Comparison of ENCODE assay signal across 29 cellular contexts in the genomic region with DNA sequence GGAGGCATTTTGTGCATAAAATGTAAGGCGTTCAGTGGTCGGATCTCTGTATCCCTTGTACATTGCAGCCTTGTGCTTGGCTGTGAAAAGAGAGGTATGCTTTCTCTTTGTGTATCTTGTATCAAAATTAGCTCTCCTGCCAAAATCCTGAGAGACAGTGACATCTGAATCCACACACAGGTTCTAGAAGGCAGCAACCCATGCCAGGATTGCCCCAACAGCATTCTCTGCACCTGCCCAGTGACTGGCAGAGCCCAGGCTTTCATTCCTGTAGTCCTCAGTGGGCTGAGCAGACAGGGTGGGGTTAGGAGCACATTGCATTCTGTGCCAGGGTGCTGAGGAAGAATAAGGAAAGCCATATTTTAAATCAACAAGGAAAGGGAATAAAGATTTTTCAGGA.
"Had no signal": no experiment of that assay in that cellular context is flagged by ENCODE, and none has a peak within 500 bp of the region (broad histone marks: within the 10 kb centered on the region; RNA-seq: fewer than 3 reads in every experiment).

No MANE protein-coding gene starts in this region.

- FAIRE-seq: small intestine, urothelium cell line had no signal

- H2AFZ ChIP-seq: neural progenitor cell, parathyroid adenoma had no signal

- H3K9ac ChIP-seq: neural progenitor cell, parathyroid adenoma had no signal

- H3K4me1 ChIP-seq: neural progenitor cell, prostate gland, right lobe of liver, sigmoid colon, stomach, thyroid gland, tibial nerve, upper lobe of left lung, vagina had no signal

- H3K27ac ChIP-seq: neural progenitor cell, ovary, parathyroid adenoma, prostate gland, right lobe of liver, sigmoid colon, stomach, thoracic aorta, thyroid gland, tibial nerve, upper lobe of left lung, vagina had no signal

- H3K4me3 Mint-ChIP-seq: naive thymus-derived CD8-positive, alpha-beta T cell; natural killer cell treated with Interleukin-12 subunit alpha and Interleukin-12 subunit beta and Interleukin-15 and Interleukin-18, amount 100 ng/mL, for 72 hours; nephron progenitor cell; neural progenitor cell; stimulated activated effector memory CD8-positive, alpha-beta T cell treated with anti-CD3 and anti-CD28 coated beads, Interleukin-12 subunit alpha, Interleukin-12 subunit beta, amount 100 ng/mL, for 72 hours; stimulated activated naive B cell treated with anti-CD40 and anti-IgM and Interleukin-4, amounts not matched to agents 10 μg/mL and 1 μg/mL and 100 μg/mL, for 72 hours; stimulated activated naive CD8-positive, alpha-beta T cell treated with anti-CD3 and anti-CD28 coated beads, Interleukin-15, Interleukin-2, amounts not matched to agents 100 ng/mL and 50 ng/mL, for 24 hours had no signal

- H3K27me3 ChIP-seq: neural progenitor cell, ovary, right lobe of liver, sigmoid colon, stomach, thyroid gland, tibial nerve, upper lobe of left lung, vagina had no signal

- H3K4me2 ChIP-seq: neural progenitor cell had no signal

- H3K4me3 ChIP-seq: neural progenitor cell, ovary, prostate gland, right lobe of liver, sigmoid colon, stomach, thoracic aorta, thyroid gland, tibial nerve, upper lobe of left lung, vagina had no signal

- H3K27ac Mint-ChIP-seq: naive thymus-derived CD8-positive, alpha-beta T cell; natural killer cell treated with Interleukin-12 subunit alpha and Interleukin-12 subunit beta and Interleukin-15 and Interleukin-18, amount 100 ng/mL, for 72 hours; nephron progenitor cell; neural progenitor cell; stimulated activated effector memory CD8-positive, alpha-beta T cell treated with anti-CD3 and anti-CD28 coated beads, Interleukin-12 subunit alpha, Interleukin-12 subunit beta, amount 100 ng/mL, for 72 hours; stimulated activated naive B cell treated with anti-CD40 and anti-IgM and Interleukin-4, amounts not matched to agents 10 μg/mL and 1 μg/mL and 100 μg/mL, for 72 hours; stimulated activated naive CD8-positive, alpha-beta T cell treated with anti-CD3 and anti-CD28 coated beads, Interleukin-15, Interleukin-2, amounts not matched to agents 100 ng/mL and 50 ng/mL, for 24 hours had no signal

- H3K36me3 Mint-ChIP-seq: naive thymus-derived CD8-positive, alpha-beta T cell; natural killer cell treated with Interleukin-12 subunit alpha and Interleukin-12 subunit beta and Interleukin-15 and Interleukin-18, amount 100 ng/mL, for 72 hours; neural progenitor cell; stimulated activated effector memory CD8-positive, alpha-beta T cell treated with anti-CD3 and anti-CD28 coated beads, Interleukin-12 subunit alpha, Interleukin-12 subunit beta, amount 100 ng/mL, for 72 hours; stimulated activated naive B cell treated with anti-CD40 and anti-IgM and Interleukin-4, amounts not matched to agents 10 μg/mL and 1 μg/mL and 100 μg/mL, for 72 hours had no signal

- H3K4me1 Mint-ChIP-seq: nephron progenitor cell; stimulated activated effector memory CD8-positive, alpha-beta T cell treated with anti-CD3 and anti-CD28 coated beads, Interleukin-12 subunit alpha, Interleukin-12 subunit beta, amount 100 ng/mL, for 72 hours; stimulated activated naive B cell treated with anti-CD40 and anti-IgM and Interleukin-4, amounts not matched to agents 10 μg/mL and 1 μg/mL and 100 μg/mL, for 72 hours had no signal

- DNase-seq: naive thymus-derived CD8-positive, alpha-beta T cell; nephron progenitor cell; occipital lobe; ovary; posterior cingulate gyrus; right cardiac atrium; right lobe of liver; sigmoid colon; small intestine; stimulated activated CD4-positive, alpha-beta T cell treated with anti-CD3 and anti-CD28 coated beads, Interleukin-15, amount 100 ng/mL, for 24 hours; stimulated activated CD4-positive, alpha-beta T cell treated with anti-CD3 and anti-CD28 coated beads, Interleukin-2, amount 100 ng/mL, for 24 hours; stimulated activated CD4-positive, alpha-beta T cell treated with anti-CD3 and anti-CD28 coated beads, Interleukin-2, amount 100 ng/mL, for 48 hours; stimulated activated CD4-positive, alpha-beta T cell treated with anti-CD3 and anti-CD28 coated beads, Interleukin-4, amount 100 ng/mL, for 24 hours; stimulated activated naive B cell treated with anti-CD40 and anti-IgM and Interleukin-4, amounts not matched to agents 10 μg/mL and 1 μg/mL and 100 μg/mL, for 72 hours; stimulated activated naive CD4-positive, alpha-beta T cell treated with Interleukin-2 at 50 U/mL for 16 hours; stomach; thyroid gland; trophoblast cell; upper lobe of left lung had no signal

- H3K9me3 Mint-ChIP-seq: natural killer cell treated with Interleukin-12 subunit alpha and Interleukin-12 subunit beta and Interleukin-15 and Interleukin-18, amount 100 ng/mL, for 72 hours; stimulated activated naive CD8-positive, alpha-beta T cell treated with anti-CD3 and anti-CD28 coated beads, Interleukin-15, Interleukin-2, amounts not matched to agents 100 ng/mL and 50 ng/mL, for 24 hours had no signal

- H3K9me3 ChIP-seq: ovary, prostate gland, right lobe of liver, sigmoid colon, thoracic aorta, thyroid gland, upper lobe of left lung, vagina had no signal

- H3K36me3 ChIP-seq: neural progenitor cell, ovary, prostate gland, right lobe of liver, sigmoid colon, stomach, thoracic aorta, thyroid gland, tibial nerve, upper lobe of left lung, vagina had no signal

- ATAC-seq: naive thymus-derived CD8-positive, alpha-beta T cell; right cardiac atrium; stimulated activated effector memory CD8-positive, alpha-beta T cell treated with anti-CD3 and anti-CD28 coated beads, Interleukin-12 subunit alpha, Interleukin-12 subunit beta, amount 100 ng/mL, for 72 hours; stimulated activated naive B cell treated with anti-CD40 and anti-IgM and Interleukin-4, amounts not matched to agents 10 μg/mL and 1 μg/mL and 100 μg/mL, for 72 hours had no signal

- H3K27me3 Mint-ChIP-seq: stimulated activated naive B cell treated with anti-CD40 and anti-IgM and Interleukin-4, amounts not matched to agents 10 μg/mL and 1 μg/mL and 100 μg/mL, for 72 hours; stimulated activated naive CD8-positive, alpha-beta T cell treated with anti-CD3 and anti-CD28 coated beads, Interleukin-15, Interleukin-2, amounts not matched to agents 100 ng/mL and 50 ng/mL, for 24 hours had no signal

- H3K79me2 ChIP-seq: parathyroid adenoma had no signal
